8 cellular contexts compared by ENCODE assay signal in the genomic region with DNA sequence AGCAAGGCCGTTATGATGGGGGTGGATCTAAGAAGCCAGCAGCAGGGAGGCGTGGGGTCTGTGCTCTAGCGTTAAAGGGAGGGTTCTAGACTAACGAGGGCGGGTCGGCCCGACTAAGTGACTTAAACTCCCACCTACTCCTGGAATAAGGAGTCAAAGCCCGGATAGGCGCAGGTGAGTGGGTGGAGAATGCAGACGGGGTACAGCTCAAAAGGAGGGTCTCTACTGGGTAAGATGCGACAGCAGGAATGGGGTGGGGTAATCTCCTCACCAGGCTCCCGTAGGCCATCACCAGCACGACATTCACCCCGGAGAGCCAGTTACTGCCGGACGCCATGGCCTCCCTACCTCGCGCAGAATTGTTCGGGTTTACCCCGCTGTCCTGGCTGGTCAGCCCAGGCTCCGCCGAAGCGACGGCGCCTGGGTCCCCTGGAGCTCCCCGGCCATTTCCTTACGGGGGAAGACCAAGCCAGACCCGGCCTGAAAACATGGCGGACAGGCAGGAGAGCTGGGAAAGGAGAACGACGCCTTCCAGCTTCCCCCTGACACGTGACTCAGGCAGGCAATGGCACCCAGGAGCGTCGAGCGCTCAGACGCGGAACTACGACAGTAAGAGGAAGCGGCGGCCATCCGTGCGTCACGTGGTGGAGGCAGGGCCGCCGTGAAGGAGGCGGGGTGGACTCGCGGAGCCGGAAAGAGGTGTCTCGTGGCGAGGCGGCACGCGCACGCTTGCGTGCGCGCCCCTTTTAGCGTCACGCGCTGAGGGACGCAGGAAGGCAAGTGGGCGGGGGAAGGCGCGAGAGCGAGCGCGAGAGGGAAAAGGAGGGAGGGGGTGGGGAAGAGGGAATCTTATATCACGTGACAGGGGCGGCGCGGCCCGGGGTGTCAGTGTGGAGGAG. TPM values are rescaled to one million over a fixed set of nuclear protein-coding genes. Genes with fewer than 3 reads are reported as not detected.
DNase-seq lines count a peak whose midpoint lies in the region; ATAC-seq and TF ChIP-seq lines count a peak whose summit lies in the region.

A gene with protein sequence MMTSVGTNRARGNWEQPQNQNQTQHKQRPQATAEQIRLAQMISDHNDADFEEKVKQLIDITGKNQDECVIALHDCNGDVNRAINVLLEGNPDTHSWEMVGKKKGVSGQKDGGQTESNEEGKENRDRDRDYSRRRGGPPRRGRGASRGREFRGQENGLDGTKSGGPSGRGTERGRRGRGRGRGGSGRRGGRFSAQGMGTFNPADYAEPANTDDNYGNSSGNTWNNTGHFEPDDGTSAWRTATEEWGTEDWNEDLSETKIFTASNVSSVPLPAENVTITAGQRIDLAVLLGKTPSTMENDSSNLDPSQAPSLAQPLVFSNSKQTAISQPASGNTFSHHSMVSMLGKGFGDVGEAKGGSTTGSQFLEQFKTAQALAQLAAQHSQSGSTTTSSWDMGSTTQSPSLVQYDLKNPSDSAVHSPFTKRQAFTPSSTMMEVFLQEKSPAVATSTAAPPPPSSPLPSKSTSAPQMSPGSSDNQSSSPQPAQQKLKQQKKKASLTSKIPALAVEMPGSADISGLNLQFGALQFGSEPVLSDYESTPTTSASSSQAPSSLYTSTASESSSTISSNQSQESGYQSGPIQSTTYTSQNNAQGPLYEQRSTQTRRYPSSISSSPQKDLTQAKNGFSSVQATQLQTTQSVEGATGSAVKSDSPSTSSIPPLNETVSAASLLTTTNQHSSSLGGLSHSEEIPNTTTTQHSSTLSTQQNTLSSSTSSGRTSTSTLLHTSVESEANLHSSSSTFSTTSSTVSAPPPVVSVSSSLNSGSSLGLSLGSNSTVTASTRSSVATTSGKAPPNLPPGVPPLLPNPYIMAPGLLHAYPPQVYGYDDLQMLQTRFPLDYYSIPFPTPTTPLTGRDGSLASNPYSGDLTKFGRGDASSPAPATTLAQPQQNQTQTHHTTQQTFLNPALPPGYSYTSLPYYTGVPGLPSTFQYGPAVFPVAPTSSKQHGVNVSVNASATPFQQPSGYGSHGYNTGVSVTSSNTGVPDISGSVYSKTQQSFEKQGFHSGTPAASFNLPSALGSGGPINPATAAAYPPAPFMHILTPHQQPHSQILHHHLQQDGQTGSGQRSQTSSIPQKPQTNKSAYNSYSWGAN (plus strand): TSS at position 885 of the 899 bp plus-strand sequence. CDS start 4,169 bp downstream, outside the sequence.

- H3K27ac Mint-ChIP-seq in activated T-helper 17 cell treated with anti-CD3 and anti-CD28 coated beads, Interleukin-2, amount 50 U/mL, for 72 hours: peak within 1 kb of the TSS; percentile 96
- peak within 1 kb of the TSS; percentile 96 to 100 (median 99) for H3K27ac Mint-ChIP-seq in naive thymus-derived CD4-positive, alpha-beta T cell
- peak within 1 kb of the TSS; percentile 99 for H3K27ac Mint-ChIP-seq in stimulated activated naive B cell treated with anti-CD40 and anti-IgM and Interleukin-4, amounts not matched to agents 10 μg/mL and 1 μg/mL and 100 μg/mL, for 72 hours

- H3K79me2 ChIP-seq in fibroblast of lung (ENCODE audit: control insufficient read depth, insufficient read depth, low read length): peaks cover 85% of the 10 kb centered on the region

- CTCF ChIA-PET in RWPE1 (lab: Yijun Ruan, JAX): interaction anchor here (0.6 kb wide), 1 partner anchor 36 kb away, joined by 5 read pairs; no protein-coding TSS in a partner anchor
- CTCF ChIA-PET in naive thymus-derived CD4-positive, alpha-beta T cell (lab: Charles Lee): interaction anchor here (0.6 to 0.9 kb wide), 4 partner anchors 21 to 115 kb away, joined by 3 to 5 read pairs (median 4); no protein-coding TSS in a partner anchor

- DNase-seq in Daoy (ENCODE audit: low read depth) (peak; percentile 100), GOT3 (lab: John Stamatoyannopoulos, UW) (peak; percentile 98), LNCaP clone FGC (ENCODE audit: low read depth) (peak; percentile 98), RWPE1 (ENCODE audit: low spot score) (peak; percentile 90), fibroblast of lung (ENCODE audit: low read depth in 2 of 2) (peak; percentile 99)
- peak; percentile 92 to 99 (median 99) for DNase-seq in naive thymus-derived CD4-positive, alpha-beta T cell
- peak; percentile 99 for DNase-seq in stimulated activated naive B cell treated with anti-CD40 and anti-IgM and Interleukin-4, amounts not matched to agents 10 μg/mL and 1 μg/mL and 100 μg/mL, for 72 hours

- peak within 1 kb of the TSS; percentile 94 for H3K4me3 Mint-ChIP-seq in activated T-helper 17 cell treated with anti-CD3 and anti-CD28 coated beads, Interleukin-2, amount 50 U/mL, for 72 hours
- peak within 1 kb of the TSS; percentile 83 to 100 (median 98) for H3K4me3 Mint-ChIP-seq in naive thymus-derived CD4-positive, alpha-beta T cell
- peak within 1 kb of the TSS; percentile 95 to 96 for H3K4me3 Mint-ChIP-seq in stimulated activated naive B cell treated with anti-CD40 and anti-IgM and Interleukin-4, amounts not matched to agents 10 μg/mL and 1 μg/mL and 100 μg/mL, for 72 hours

- H3K9me3 ChIP-seq in fibroblast of lung (ENCODE audit: control insufficient read depth, insufficient read depth, low read depth, low read length): no peaks in the 10 kb centered on the region
- H3K9me3 ChIP-seq in naive thymus-derived CD4-positive, alpha-beta T cell (ENCODE audit: control insufficient read depth in 2 of 3, low read length in 3 of 3): no peaks in the 10 kb centered on the region

- TF ChIP-seq CTCF in LNCaP clone FGC (IDR thresholded peaks at IDR 0.05; ENCODE audit: control insufficient read depth, extremely low read depth, insufficient read depth): no peak
- TF ChIP-seq CTCF in RWPE1 (conservative IDR thresholded peaks at IDR 0.05; ENCODE audit: low read depth): no peak
- TF ChIP-seq CTCF in fibroblast of lung (conservative IDR thresholded peaks at IDR 0.05 in 1 of 2, IDR thresholded peaks at IDR 0.05 in 1 of 2; ENCODE audit: low read depth in 1 of 2, low read length in 2 of 2): no peak

- POLR2A ChIA-PET in RWPE1 (lab: Yijun Ruan, JAX; ENCODE audit: low non-redundant PET): interaction anchor here (0.5 to 1.2 kb wide), 3 partner anchors 13 to 1256 kb away, joined by 3 to 11 read pairs (median 4); no protein-coding TSS in a partner anchor
- POLR2A ChIA-PET in naive thymus-derived CD4-positive, alpha-beta T cell (lab: Charles Lee): interaction anchor here (0.6 to 2.9 kb wide), 24 partner anchors 9 to 338 kb away, joined by 3 to 12 read pairs (median 3); a partner anchor contains a TSS

- peak; percentile 96 for ATAC-seq in activated T-helper 17 cell treated with anti-CD3 and anti-CD28 coated beads, Interleukin-2, amount 50 U/mL, for 72 hours (replicated peaks)
- ATAC-seq in naive thymus-derived CD4-positive, alpha-beta T cell: peak; percentile 91
- peak; percentile 92 to 95 for ATAC-seq in stimulated activated naive B cell treated with anti-CD40 and anti-IgM and Interleukin-4, amounts not matched to agents 10 μg/mL and 1 μg/mL and 100 μg/mL, for 72 hours (replicated peaks)

- H3K4me3 ChIP-seq in LNCaP clone FGC (ENCODE audit: low read depth, low read length) (peak within 1 kb of the TSS; percentile 97), fibroblast of lung (replicated peaks in 1 of 4; ENCODE audit: control extremely low read depth in 1 of 4, insufficient read depth in 1 of 4, low read depth in 3 of 4, low read length in 4 of 4) (peak within 1 kb of the TSS; percentile 82 to 97 (median 86))
- H3K4me3 ChIP-seq in naive thymus-derived CD4-positive, alpha-beta T cell (ENCODE audit: low read length): peak within 1 kb of the TSS; percentile 95

- H3K36me3 ChIP-seq in fibroblast of lung (ENCODE audit: control insufficient read depth, insufficient read depth, low read length): peaks cover 4% of the 10 kb centered on the region
- peaks cover 6 to 39% (median 8%) of the 10 kb centered on the region in 3 experiments for H3K36me3 ChIP-seq in naive thymus-derived CD4-positive, alpha-beta T cell (ENCODE audit: control insufficient read depth in 2 of 3, insufficient read depth in 3 of 3, low read length in 3 of 3)

- peaks cover 7% of the 10 kb centered on the region for H3K4me1 ChIP-seq in fibroblast of lung (ENCODE audit: control insufficient read depth, extremely low read depth, insufficient read depth, low read length)
- H3K4me1 ChIP-seq in naive thymus-derived CD4-positive, alpha-beta T cell (ENCODE audit: control insufficient read depth in 2 of 2, insufficient read depth in 2 of 2, low read length in 2 of 2): peaks cover 42 to 45% of the 10 kb centered on the region in 2 donors

- intact Hi-C loops in naive thymus-derived CD4-positive, alpha-beta T cell (cut with micrococcal nuclease): loop anchor here (1.0 to 10.0 kb wide), 24 partner anchors 18 to 1974 kb away; a partner anchor contains a TSS

- H3K36me3 Mint-ChIP-seq in activated T-helper 17 cell treated with anti-CD3 and anti-CD28 coated beads, Interleukin-2, amount 50 U/mL, for 72 hours (ENCODE audit: low read depth): peaks cover 96% of the 10 kb centered on the region
- peaks cover 8 to 38% (median 21%) of the 10 kb centered on the region in 5 donors for H3K36me3 Mint-ChIP-seq in naive thymus-derived CD4-positive, alpha-beta T cell
- H3K36me3 Mint-ChIP-seq in stimulated activated naive B cell treated with anti-CD40 and anti-IgM and Interleukin-4, amounts not matched to agents 10 μg/mL and 1 μg/mL and 100 μg/mL, for 72 hours: peaks cover 34 to 49% of the 10 kb centered on the region in 2 donors

- H4K20me1 ChIP-seq in fibroblast of lung (ENCODE audit: control insufficient read depth, extremely low read depth, insufficient read depth, low read length): peaks cover 3% of the 10 kb centered on the region

- peak within 1 kb of the TSS; percentile 100 for H3K9ac ChIP-seq in fibroblast of lung (ENCODE audit: insufficient read depth, low read length)

- H2AFZ ChIP-seq in fibroblast of lung (ENCODE audit: low read length): peak within 1 kb of the TSS; percentile 82

- H3K4me1 Mint-ChIP-seq in activated T-helper 17 cell treated with anti-CD3 and anti-CD28 coated beads, Interleukin-2, amount 50 U/mL, for 72 hours: peaks cover 34% of the 10 kb centered on the region
- H3K4me1 Mint-ChIP-seq in naive thymus-derived CD4-positive, alpha-beta T cell: peaks cover 46 to 76% (median 64%) of the 10 kb centered on the region in 7 donors
- peaks cover 24 to 67% of the 10 kb centered on the region in 2 donors for H3K4me1 Mint-ChIP-seq in stimulated activated naive B cell treated with anti-CD40 and anti-IgM and Interleukin-4, amounts not matched to agents 10 μg/mL and 1 μg/mL and 100 μg/mL, for 72 hours

- H3K9me3 Mint-ChIP-seq in activated T-helper 17 cell treated with anti-CD3 and anti-CD28 coated beads, Interleukin-2, amount 50 U/mL, for 72 hours: peaks cover 3% of the 10 kb centered on the region
- H3K9me3 Mint-ChIP-seq in naive thymus-derived CD4-positive, alpha-beta T cell: peaks cover 0 to 3% (median 0%) of the 10 kb centered on the region in 11 donors
- H3K9me3 Mint-ChIP-seq in stimulated activated naive B cell treated with anti-CD40 and anti-IgM and Interleukin-4, amounts not matched to agents 10 μg/mL and 1 μg/mL and 100 μg/mL, for 72 hours: no peaks in the 10 kb centered on the region

- H3K27me3 ChIP-seq in fibroblast of lung (ENCODE audit: control insufficient read depth, insufficient read depth, low read length): no peaks in the 10 kb centered on the region
- H3K27me3 ChIP-seq in naive thymus-derived CD4-positive, alpha-beta T cell (ENCODE audit: control insufficient read depth in 2 of 2, insufficient read depth in 2 of 2, low read length in 2 of 2): no peaks in the 10 kb centered on the region

- peak within 1 kb of the TSS; percentile 92 for H3K27ac ChIP-seq in RWPE1
- peak within 1 kb of the TSS; percentile 99 for H3K27ac ChIP-seq in fibroblast of lung (ENCODE audit: insufficient read depth, low read length)
- H3K27ac ChIP-seq in naive thymus-derived CD4-positive, alpha-beta T cell (ENCODE audit: low read depth, low read length): peak within 1 kb of the TSS; percentile 99

- H3K27me3 Mint-ChIP-seq in activated T-helper 17 cell treated with anti-CD3 and anti-CD28 coated beads, Interleukin-2, amount 50 U/mL, for 72 hours: no peaks in the 10 kb centered on the region
- H3K27me3 Mint-ChIP-seq in naive thymus-derived CD4-positive, alpha-beta T cell: peaks cover 0 to 4% (median 0%) of the 10 kb centered on the region in 5 donors
- H3K27me3 Mint-ChIP-seq in stimulated activated naive B cell treated with anti-CD40 and anti-IgM and Interleukin-4, amounts not matched to agents 10 μg/mL and 1 μg/mL and 100 μg/mL, for 72 hours: no peaks in the 10 kb centered on the region

- H3K4me2 ChIP-seq in fibroblast of lung (ENCODE audit: extremely low read depth, insufficient read depth, low read length): peak within 1 kb of the TSS; percentile 92

RNA-seq across cellular contexts. Expression of the gene that starts here (rescaled TPM):
- 98.6 and 105 TPM in 2 replicates for total RNA-seq in Daoy (2014; rRNA removed; shearing (Covaris generic))
- 100 to 1,000 TPM; 237 to 249 TPM for total RNA-seq in activated T-helper 17 cell treated with anti-CD3 and anti-CD28 coated beads, Interleukin-2, amount 50 U/mL, for 72 hours
- 37.5 and 51.9 TPM in 2 replicates for total RNA-seq in fibroblast of lung
- 180 and 235 TPM in 2 replicates for polyA plus RNA-seq in fibroblast of lung
- 173 and 176 TPM in 2 replicates for polyA plus RNA-seq in fibroblast of lung (2012)
- polyA minus RNA-seq in fibroblast of lung (ENCODE audit: low replicate concordance): 274 and 314 TPM in 2 replicates
- 100 to 1,000 TPM; 183 to 235 (median 189) TPM for total RNA-seq in naive thymus-derived CD4-positive, alpha-beta T cell
- 10 to 100 TPM; 49.4 to 79.0 TPM for polyA plus RNA-seq in naive thymus-derived CD4-positive, alpha-beta T cell

Comparison
In these comparisons a context has a peak if more than half of its experiments do, and no peak if none do; other contexts are left out.
1. Peak in every context shown above with its lines: DNase-seq, ATAC-seq, H3K4me3 ChIP-seq and H3K27ac ChIP-seq.